Comparison of ENCODE assay signal across 8 cellular contexts in genomic region chr16:81823111-81823510, GRCh38. TPM values are rescaled to one million over a fixed set of nuclear protein-coding genes. Genes with fewer than 3 reads are reported as not detected.
DNase-seq lines count a peak whose midpoint lies in the region; ATAC-seq, FAIRE-seq and TF ChIP-seq lines count a peak whose summit lies in the region.

No MANE protein-coding gene starts in this region.

- H3K36me3 ChIP-seq in endothelial cell of umbilical vein (ENCODE audit: control insufficient read depth in 2 of 2, extremely low read depth in 1 of 2, insufficient read depth in 2 of 2, low read length in 2 of 2) (no peaks in the 10 kb centered on the region), brain microvascular endothelial cell (replicated peaks) (no peaks in the 10 kb centered on the region)

- no peaks in the 10 kb centered on the region for H4K20me1 ChIP-seq in endothelial cell of umbilical vein (replicated peaks; ENCODE audit: control insufficient read depth, extremely low read depth, insufficient read depth, low read length)

- peak overlapping the region; percentile 67 to 77 for H3K4me3 Mint-ChIP-seq in stimulated activated naive B cell treated with anti-CD40 and anti-IgM and Interleukin-4, amounts not matched to agents 10 μg/mL and 1 μg/mL and 100 μg/mL, for 72 hours

- no peak for TF ChIP-seq CTCF in endothelial cell of umbilical vein (IDR thresholded peaks at IDR 0.05; ENCODE audit: extremely low read depth in 1 of 2, insufficient read depth in 1 of 2, low read depth in 1 of 2, low read length in 2 of 2)
- no peak for TF ChIP-seq CTCF in brain microvascular endothelial cell (IDR thresholded peaks at IDR 0.05; ENCODE audit: low read depth, low read length, missing control alignments)

- DNase-seq in AML-193 (lab: John Stamatoyannopoulos, UW), result peak; percentile 72 to 76
- peak; percentile 39 for DNase-seq in endothelial cell of umbilical vein (ENCODE audit: low read depth, low spot score)
- peak; percentile 70 for DNase-seq in stimulated activated naive B cell treated with anti-CD40 and anti-IgM and Interleukin-4, amounts not matched to agents 10 μg/mL and 1 μg/mL and 100 μg/mL, for 72 hours
- DNase-seq in NCI-H2196 (lab: John Stamatoyannopoulos, UW; ENCODE audit: unreplicated experiment), result no peak
- DNase-seq in brain microvascular endothelial cell, result no peak
- DNase-seq in AG08395 (ENCODE audit: low spot score), result no peak

- H2AFZ ChIP-seq in endothelial cell of umbilical vein (ENCODE audit: low read depth, low read length), result peak overlapping the region; percentile 64

- peaks cover 3 to 6% of the 10 kb centered on the region in 2 donors for H3K9me3 Mint-ChIP-seq in stimulated activated naive B cell treated with anti-CD40 and anti-IgM and Interleukin-4, amounts not matched to agents 10 μg/mL and 1 μg/mL and 100 μg/mL, for 72 hours

- H3K4me3 ChIP-seq in endothelial cell of umbilical vein (replicated peaks in 1 of 3; ENCODE audit: insufficient read depth in 1 of 3, low read depth in 1 of 3, low read length in 3 of 3) (no peak overlapping the region), brain microvascular endothelial cell (ENCODE audit: low read depth, low read length) (no peak overlapping the region)

- in situ Hi-C loops in brain microvascular endothelial cell (cut with HindIII; ENCODE audit: low pct_ligation_motif_present, low sequenced_read_pairs), result no loop called here

- peaks cover 37 to 61% of the 10 kb centered on the region in 2 donors for H3K36me3 Mint-ChIP-seq in stimulated activated naive B cell treated with anti-CD40 and anti-IgM and Interleukin-4, amounts not matched to agents 10 μg/mL and 1 μg/mL and 100 μg/mL, for 72 hours

- peak; percentile 31 for FAIRE-seq in endothelial cell of umbilical vein (lab: Jason Lieb, UNC)

- ATAC-seq in GM19324 (IDR thresholded peaks at IDR 0.05; ENCODE audit: low FRiP score, unreplicated experiment) (peak; percentile 58), HG03460 (IDR thresholded peaks at IDR 0.05; ENCODE audit: unreplicated experiment) (peak; percentile 54)
- peak; percentile 70 to 75 for ATAC-seq in stimulated activated naive B cell treated with anti-CD40 and anti-IgM and Interleukin-4, amounts not matched to agents 10 μg/mL and 1 μg/mL and 100 μg/mL, for 72 hours (replicated peaks)

- H3K27ac ChIP-seq in endothelial cell of umbilical vein (ENCODE audit: insufficient read depth, low read depth, low read length) (no peak overlapping the region), brain microvascular endothelial cell (no peak overlapping the region)

- H3K4me1 Mint-ChIP-seq in stimulated activated naive B cell treated with anti-CD40 and anti-IgM and Interleukin-4, amounts not matched to agents 10 μg/mL and 1 μg/mL and 100 μg/mL, for 72 hours, result peaks cover 72 to 98% of the 10 kb centered on the region in 2 donors

- no peaks in the 10 kb centered on the region for H3K9me1 ChIP-seq in endothelial cell of umbilical vein (replicated peaks; ENCODE audit: control insufficient read depth, extremely low read depth, insufficient read depth, low read length)

- no peak overlapping the region for H3K4me2 ChIP-seq in endothelial cell of umbilical vein (ENCODE audit: insufficient read depth, low read length)

- no peaks in the 10 kb centered on the region for H3K4me1 ChIP-seq in endothelial cell of umbilical vein (ENCODE audit: control insufficient read depth, extremely low read depth, insufficient read depth, low read length)

- BruUV-seq in endothelial cell of umbilical vein (replicated peaks; lab: Mats Ljungman, UMichigan), result no TSS peak

- CTCF ChIA-PET in endothelial cell of umbilical vein (lab: Charles Lee), result no interaction called here

- H3K9ac ChIP-seq in endothelial cell of umbilical vein (replicated peaks; ENCODE audit: extremely low read depth, insufficient read depth, low read length), result no peak overlapping the region

- POLR2A ChIA-PET in endothelial cell of umbilical vein (lab: Charles Lee), result no interaction called here

- no peaks in the 10 kb centered on the region for H3K79me2 ChIP-seq in endothelial cell of umbilical vein (ENCODE audit: control insufficient read depth, insufficient read depth, low read length)

- no peaks in the 10 kb centered on the region for H3K27me3 Mint-ChIP-seq in stimulated activated naive B cell treated with anti-CD40 and anti-IgM and Interleukin-4, amounts not matched to agents 10 μg/mL and 1 μg/mL and 100 μg/mL, for 72 hours

- no peak for TF ChIP-seq POLR2A in endothelial cell of umbilical vein (IDR thresholded peaks at IDR 0.05; ENCODE audit: low read depth, low read length)

- dilution Hi-C loops in endothelial cell of umbilical vein (cut with MboI; ENCODE audit: extremely low pct_ligation_motif_present, low sequenced_read_pairs), result no loop called here

- H3K9me3 ChIP-seq in endothelial cell of umbilical vein (replicated peaks; ENCODE audit: control insufficient read depth, insufficient read depth, low read length), result no peaks in the 10 kb centered on the region

- H3K27ac Mint-ChIP-seq in stimulated activated naive B cell treated with anti-CD40 and anti-IgM and Interleukin-4, amounts not matched to agents 10 μg/mL and 1 μg/mL and 100 μg/mL, for 72 hours, result peak overlapping the region; percentile 93

- intact Hi-C loops in endothelial cell of umbilical vein (cut with micrococcal nuclease), result no loop called here

- H3K27me3 ChIP-seq in endothelial cell of umbilical vein (ENCODE audit: control insufficient read depth in 2 of 2, insufficient read depth in 2 of 2, low read length in 2 of 2) (no peaks in the 10 kb centered on the region), brain microvascular endothelial cell (replicated peaks) (no peaks in the 10 kb centered on the region)

TF ChIP-seq in endothelial cell of umbilical vein, 7 proteins besides CTCF, POLR2A, EP300 and RAD21:
- TF ChIP-seq POLR2AphosphoS5 (IDR thresholded peaks at IDR 0.05; ENCODE audit: insufficient read depth, low read depth, low read length) (no peak), GATA2 (IDR thresholded peaks at IDR 0.05; ENCODE audit: insufficient read depth, insufficient read length, low read depth, low read length) (no peak), JUN (IDR thresholded peaks at IDR 0.05; ENCODE audit: borderline replicate concordance, insufficient read depth, insufficient read length, low read depth) (no peak), FOS (IDR thresholded peaks at IDR 0.05; ENCODE audit: borderline replicate concordance, insufficient read depth, low read length) (no peak), MYC (IDR thresholded peaks at IDR 0.05; ENCODE audit: low read depth, low read length) (no peak), MAX (IDR thresholded peaks at IDR 0.05; ENCODE audit: insufficient read depth, insufficient read length) (no peak), EZH2 (IDR thresholded peaks at IDR 0.05; ENCODE audit: borderline replicate concordance, low read depth, low read length, severe bottlenecking) (no peak)

RNA-seq across cellular contexts. Expression of gene PLCG2, which starts 44.0 kb away (rescaled TPM):
- 9.6 and 13.6 TPM in 2 replicates for total RNA-seq in endothelial cell of umbilical vein
- 9.1 and 10.8 TPM in 2 replicates for polyA plus RNA-seq in endothelial cell of umbilical vein
- polyA plus RNA-seq in endothelial cell of umbilical vein (2011; cell fraction: cytosol; rRNA removed), result 5.2 and 7.0 TPM in 2 replicates
- polyA plus RNA-seq in endothelial cell of umbilical vein (2011; cell fraction: nucleus; rRNA removed), result 31.5 and 32.8 TPM in 2 replicates
- 5.4 and 5.8 TPM in 2 replicates for polyA plus RNA-seq in endothelial cell of umbilical vein (2012)
- polyA minus RNA-seq in endothelial cell of umbilical vein, result 18.2 and 31.4 TPM in 2 replicates
- polyA minus RNA-seq in endothelial cell of umbilical vein (2011; cell fraction: cytosol; rRNA and poly(A)+ RNA removed), result 2.6 TPM
- polyA minus RNA-seq in endothelial cell of umbilical vein (2011; cell fraction: nucleus; rRNA and poly(A)+ RNA removed), result 27.5 and 31.1 TPM in 2 replicates

Comparison
In these comparisons a context has a peak if more than half of its experiments do, and no peak if none do; other contexts are left out.
1. DNase-seq: peak in AML-193 (2 of 2), endothelial cell of umbilical vein (single experiment) and stimulated activated naive B cell treated with anti-CD40 and anti-IgM and Interleukin-4, amounts not matched to agents 10 μg/mL and 1 μg/mL and 100 μg/mL, for 72 hours (single experiment); none in NCI-H2196 (single experiment), brain microvascular endothelial cell (single experiment) and AG08395 (single experiment).
2. Peak in every context shown above with its lines, with median percentiles within 50 percentile points of each other: ATAC-seq.